ENCODE assay signal across 9 cellular contexts in genomic region chr3:42999212-42999611, GRCh38. TPM values are rescaled to one million over a fixed set of nuclear protein-coding genes. Genes with fewer than 3 reads are reported as not detected.
"Had no signal": no experiment of that assay in that cellular context is flagged by ENCODE, and none has a peak within 500 bp of the region (broad histone marks: within the 10 kb centered on the region; RNA-seq: fewer than 3 reads in every experiment).

No MANE protein-coding gene starts in this region.

- H3K9me3 ChIP-seq: ascending aorta had no signal

- ATAC-seq: activated T-cell treated with anti-CD3 and anti-CD28 coated beads, Interleukin-2, amount 50 U/mL, for 72 hours; naive thymus-derived CD4-positive, alpha-beta T cell had no signal

- H3K4me3 ChIP-seq: ascending aorta had no signal

- H3K27me3 ChIP-seq: ascending aorta had no signal

- H3K36me3 ChIP-seq: ascending aorta had no signal

- DNase-seq: activated CD4-positive, alpha-beta memory T cell treated with anti-CD3 and anti-CD28 coated beads, Interleukin-2, amount 10 ng/mL, durations not matched to agents 7 days and 5 days; activated gamma-delta T cell treated with Interleukin-2 at 50 U/mL for 16 hours; activated T-cell treated with anti-CD3 and anti-CD28 coated beads, Interleukin-2, amount 50 U/mL, for 72 hours; immature natural killer cell; naive thymus-derived CD4-positive, alpha-beta T cell; T-helper 9 cell had no signal

RNA-seq across cellular contexts. Expression of gene GASK1A, which starts 20.1 kb away (rescaled TPM):
- total RNA-seq: activated CD4-positive, alpha-beta memory T cell treated with anti-CD3 and anti-CD28 coated beads, Interleukin-2, amount 10 ng/mL, durations not matched to agents 7 days and 5 days; lung microvascular endothelial cell; SK-MEL-5 had no signal
